ENCODE assay signal across 8 cellular contexts in the genomic region with DNA sequence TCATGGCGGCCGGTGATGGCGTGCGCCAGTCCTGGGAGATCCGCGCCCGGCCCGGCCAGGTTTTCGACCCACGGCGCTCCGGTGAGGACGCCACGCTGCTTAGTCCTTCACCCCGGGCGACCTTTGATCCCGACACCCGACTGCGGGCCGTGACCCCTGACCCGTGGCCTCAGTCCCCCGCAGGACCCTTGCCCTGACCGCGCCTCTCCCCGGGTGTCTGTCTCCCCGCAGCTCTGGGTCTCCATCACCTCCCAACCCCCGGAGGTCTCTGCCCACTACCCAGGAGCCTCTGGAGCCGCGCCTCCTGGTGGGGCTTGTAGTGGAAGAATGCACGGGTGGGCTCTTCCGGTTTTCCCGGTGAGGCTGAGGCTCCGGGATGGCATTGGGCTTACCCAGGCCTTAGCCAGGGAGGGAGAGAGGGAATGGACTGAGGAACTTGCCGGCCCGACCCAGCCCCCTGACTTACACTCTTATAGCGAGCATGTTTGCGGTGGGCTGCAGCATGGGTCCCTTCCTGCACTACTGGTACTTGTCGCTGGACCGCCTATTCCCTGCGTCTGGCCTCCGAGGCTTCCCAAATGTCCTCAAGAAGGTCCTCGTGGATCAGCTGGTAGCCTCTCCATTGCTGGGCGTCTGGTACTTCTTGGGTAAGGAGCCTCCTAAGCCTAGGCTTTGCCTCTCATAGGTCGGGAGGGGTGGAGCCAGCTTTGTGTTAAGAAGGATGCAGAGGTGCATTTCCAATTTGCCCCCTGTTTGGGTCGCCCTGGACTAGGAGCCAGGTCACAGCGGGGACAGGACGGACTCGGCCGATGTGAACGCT. TPM values are rescaled to one million over a fixed set of nuclear protein-coding genes. Genes with fewer than 3 reads are reported as not detected.
A peak's percentile ranks its signal among the peaks of the same experiment; 100 is the strongest.
DNase-seq lines count a peak whose midpoint lies in the region; ATAC-seq and TF ChIP-seq lines count a peak whose summit lies in the region.

No MANE protein-coding gene starts in this region.

- H3K9ac ChIP-seq in adipocyte (ENCODE audit: low read length): peak overlapping the region; percentile 92

- peak overlapping the region; percentile 51 for H3K27ac ChIP-seq in CD8-positive, alpha-beta T cell (ENCODE audit: low read depth, low read length)
- peak overlapping the region; percentile 62 to 85 for H3K27ac ChIP-seq in testis

- CTCF ChIA-PET in CD8-positive, alpha-beta T cell (lab: Charles Lee): interaction anchor here (1.3 to 4.2 kb wide), 10 partner anchors 8 to 217 kb away, joined by 4 to 68 read pairs (median 6); a partner anchor contains a TSS

- H3K4me1 Mint-ChIP-seq in CD8-positive, alpha-beta T cell (ENCODE audit: low read depth): peaks cover 22% of the 10 kb centered on the region

- no peaks in the 10 kb centered on the region for H3K27me3 Mint-ChIP-seq in CD8-positive, alpha-beta T cell (ENCODE audit: low read depth)

- TF ChIP-seq CTCF in CD8-positive, alpha-beta T cell (IDR thresholded peaks at IDR 0.05): no peak
- TF ChIP-seq CTCF in kidney epithelial cell (IDR thresholded peaks at IDR 0.05; ENCODE audit: insufficient read depth, low read length, poor library complexity, severe bottlenecking): peak; percentile 6
- peak in 1 of 3 experiments; percentile 4 for TF ChIP-seq CTCF in testis (IDR thresholded peaks at IDR 0.05)

- ATAC-seq in CD8-positive, alpha-beta T cell: no peak
- peak; percentile 0 for ATAC-seq in HG03066 (IDR thresholded peaks at IDR 0.05; ENCODE audit: low read depth, unreplicated experiment)

- POLR2A ChIA-PET in CD8-positive, alpha-beta T cell (lab: Charles Lee): interaction anchor here (0.6 to 2.8 kb wide), 8 partner anchors 8 to 135 kb away, joined by 3 to 35 read pairs (median 4); a partner anchor contains a TSS

- H3K27me3 ChIP-seq in CD8-positive, alpha-beta T cell (ENCODE audit: insufficient read depth, low read length): no peaks in the 10 kb centered on the region
- no peaks in the 10 kb centered on the region for H3K27me3 ChIP-seq in adipocyte (replicated peaks; ENCODE audit: control insufficient read depth, insufficient read depth, low read length)
- no peaks in the 10 kb centered on the region for H3K27me3 ChIP-seq in kidney epithelial cell (ENCODE audit: control insufficient read depth, insufficient read depth, low read length)
- no peaks in the 10 kb centered on the region for H3K27me3 ChIP-seq in testis

- no peaks in the 10 kb centered on the region for H3K9me3 Mint-ChIP-seq in CD8-positive, alpha-beta T cell

- peaks cover 18% of the 10 kb centered on the region for H3K4me1 ChIP-seq in CD8-positive, alpha-beta T cell (ENCODE audit: insufficient read depth, low read length)
- H3K4me1 ChIP-seq in adipocyte (ENCODE audit: control insufficient read depth, insufficient read depth, low read length) (peaks cover 10% of the 10 kb centered on the region), testis (peaks cover 15% of the 10 kb centered on the region)

- no peak for TF ChIP-seq POLR2A in testis (IDR thresholded peaks at IDR 0.05)

- WGBS in testis, 2 donors: 6 to 16% methylated on average over 21 to 50 of the region's 50 CpGs

- no peak for DNase-seq in CD8-positive, alpha-beta T cell
- DNase-seq in adipocyte (ENCODE audit: low read depth): peak; percentile 43
- DNase-seq in kidney epithelial cell (ENCODE audit: low read depth): no peak
- DNase-seq in testis: peak; percentile 26
- DNase-seq in activated CD4-positive, CD25-positive, alpha-beta regulatory T cell treated with anti-CD3 and anti-CD28 coated beads, Interleukin-2, amount 50 U/mL, for 72 hours: no peak
- no peak for DNase-seq in HPDE6-E6E7 (ENCODE audit: extremely low spot score)
- no peak for DNase-seq in NCI-H146 treated with DMSO at 0.1 percent for 48 hours (lab: John Stamatoyannopoulos, UW; ENCODE audit: unreplicated experiment)

- H3K4me3 Mint-ChIP-seq in CD8-positive, alpha-beta T cell: peak overlapping the region; percentile 87

- peak overlapping the region; percentile 73 for H3K4me3 ChIP-seq in CD8-positive, alpha-beta T cell (ENCODE audit: low read depth, low read length)
- H3K4me3 ChIP-seq in adipocyte (ENCODE audit: low read length) (peak overlapping the region; percentile 92), kidney epithelial cell (ENCODE audit: low read depth, low read length) (peak overlapping the region; percentile 92), testis (peak overlapping the region; percentile 63 to 83)

- H3K9me3 ChIP-seq in CD8-positive, alpha-beta T cell (ENCODE audit: low read length): no peaks in the 10 kb centered on the region
- H3K9me3 ChIP-seq in adipocyte (ENCODE audit: control insufficient read depth, low read length): no peaks in the 10 kb centered on the region
- no peaks in the 10 kb centered on the region for H3K9me3 ChIP-seq in testis

- H3K36me3 ChIP-seq in CD8-positive, alpha-beta T cell (ENCODE audit: insufficient read depth, low read length): no peaks in the 10 kb centered on the region
- H3K36me3 ChIP-seq in adipocyte (ENCODE audit: control insufficient read depth, insufficient read depth, low read length, severe bottlenecking) (peaks cover 21% of the 10 kb centered on the region), kidney epithelial cell (ENCODE audit: control insufficient read depth, insufficient read depth, low read length) (no peaks in the 10 kb centered on the region), testis (ENCODE audit: low read depth, missing control alignments) (no peaks in the 10 kb centered on the region)

- intact Hi-C loops in CD8-positive, alpha-beta T cell (cut with DNase I, micrococcal nuclease): loop anchor here (1.0 to 5.0 kb wide), 6 partner anchors 11 to 395 kb away; a partner anchor contains a TSS
- intact Hi-C loops in testis (cut with DNase I; ENCODE audit: low total_unique reads): no loop called here

- peaks cover 19% of the 10 kb centered on the region for H3K36me3 Mint-ChIP-seq in CD8-positive, alpha-beta T cell

- H3K27ac Mint-ChIP-seq in CD8-positive, alpha-beta T cell: peak overlapping the region; percentile 90

RNA-seq across cellular contexts. Expression of a gene that starts 0.6 kb away (rescaled TPM):
- 1 to 10 TPM; 4.0 to 5.2 TPM for total RNA-seq in CD8-positive, alpha-beta T cell
- 70.6 and 71.8 TPM in 2 replicates for total RNA-seq in kidney epithelial cell
- 10 to 100 TPM; 15.2 to 15.8 TPM for total RNA-seq in testis
- 11.2 TPM for polyA plus RNA-seq in testis (ENCODE audit: insufficient read depth, low read depth, low replicate concordance)

RNA-seq across cellular contexts. Expression of a gene that starts 10.2 kb away (rescaled TPM):
- total RNA-seq in CD8-positive, alpha-beta T cell: 10 to 100 TPM; 16.8 to 19.4 TPM
- total RNA-seq in kidney epithelial cell (0.07 and 0.38 TPM in 2 replicates), testis (1 to 10 TPM; 2.8 to 4.6 TPM)
- polyA plus RNA-seq in testis (ENCODE audit: insufficient read depth, low read depth, low replicate concordance): 6.3 TPM

RNA-seq across cellular contexts. Expression of a gene that starts 20.0 kb away (rescaled TPM):
- total RNA-seq in CD8-positive, alpha-beta T cell: 1 to 10 TPM; 1.6 to 1.8 TPM
- total RNA-seq in kidney epithelial cell (9.2 and 14.1 TPM in 2 replicates), testis (1 to 10 TPM; 3.2 to 7.4 TPM)
- polyA plus RNA-seq in testis (ENCODE audit: insufficient read depth, low read depth, low replicate concordance): 47.6 TPM

RNA-seq across cellular contexts. Expression of a gene that starts 32.6 kb away (rescaled TPM):
- total RNA-seq in CD8-positive, alpha-beta T cell: under 1 TPM in 1 of 2 experiments, not detected in 1; 0.71 TPM
- total RNA-seq in kidney epithelial cell (0.34 and 0.42 TPM in 2 replicates), testis (10 to 100 TPM in 1 of 2 donors, 1 to 10 TPM in 1; 7.1 to 19.5 TPM)
- polyA plus RNA-seq in testis (ENCODE audit: insufficient read depth, low read depth, low replicate concordance): 5.7 TPM

RNA-seq across cellular contexts. Expression of a gene that starts 40.6 kb away (rescaled TPM):
- total RNA-seq in CD8-positive, alpha-beta T cell: 1 to 10 TPM; 3.6 to 3.9 TPM
- total RNA-seq in kidney epithelial cell: 41.4 and 42.4 TPM in 2 replicates
- 10 to 100 TPM; 87.6 to 94.3 TPM for total RNA-seq in testis
- polyA plus RNA-seq in testis (ENCODE audit: insufficient read depth, low read depth, low replicate concordance): 21.0 TPM

Comparison
In these comparisons a context has a peak if more than half of its experiments do, and no peak if none do; other contexts are left out.
1. DNase-seq: peak in adipocyte (single experiment) and testis (single experiment); none in CD8-positive, alpha-beta T cell (0 of 7), kidney epithelial cell (single experiment), activated CD4-positive, CD25-positive, alpha-beta regulatory T cell treated with anti-CD3 and anti-CD28 coated beads, Interleukin-2, amount 50 U/mL, for 72 hours (single experiment), HPDE6-E6E7 (single experiment) and NCI-H146 treated with DMSO at 0.1 percent for 48 hours (single experiment).
2. Peak in every context shown above with its lines, with median percentiles within 50 percentile points of each other: H3K4me3 ChIP-seq.